Comparison of ENCODE assay signal across 6 cellular contexts in genomic region chr19:14023404-14024235, GRCh38. TPM values are rescaled to one million over a fixed set of nuclear protein-coding genes. Genes with fewer than 3 reads are reported as not detected.
A peak's percentile ranks its signal among the peaks of the same experiment; 100 is the strongest.
DNase-seq lines count a peak whose midpoint lies in the region; ATAC-seq and TF ChIP-seq lines count a peak whose summit lies in the region.

No MANE protein-coding gene starts in this region.

- ATAC-seq in GM18868 (IDR thresholded peaks at IDR 0.05; ENCODE audit: unreplicated experiment) (no peak), HG03378 (IDR thresholded peaks at IDR 0.05; ENCODE audit: unreplicated experiment) (no peak)

- H3K9me3 Mint-ChIP-seq in neural progenitor cell = no peaks in the 10 kb centered on the region

- no peak overlapping the region for H3K4me3 ChIP-seq in HUES64 (ENCODE audit: low read length)
- no peak overlapping the region for H3K4me3 ChIP-seq in neural progenitor cell

- DNase-seq in AG09319 (ENCODE audit: extremely low read depth, low read depth) = no peak
- peak; percentile 50 for DNase-seq in astrocyte of the hippocampus (ENCODE audit: low read depth, low spot score)
- DNase-seq in neural progenitor cell (ENCODE audit: low spot score) = peak; percentile 74

- H3K27me3 ChIP-seq in HUES64 (ENCODE audit: insufficient read depth, low read length) = no peaks in the 10 kb centered on the region
- no peaks in the 10 kb centered on the region for H3K27me3 ChIP-seq in neural progenitor cell

- peak overlapping the region; percentile 51; the same call in 1 of the 2 replicates for H3K27ac ChIP-seq in HUES64 (ENCODE audit: low read depth, low read length)
- H3K27ac ChIP-seq in neural progenitor cell = no peak overlapping the region

- TF ChIP-seq CTCF in AG09319 (IDR thresholded peaks at IDR 0.05; ENCODE audit: low read depth, low read length) (peak; percentile 40), neural progenitor cell (IDR thresholded peaks at IDR 0.05) (peak; percentile 66)

- no peaks in the 10 kb centered on the region for H3K36me3 Mint-ChIP-seq in neural progenitor cell

- peaks cover 15% of the 10 kb centered on the region for H3K4me1 Mint-ChIP-seq in neural progenitor cell

- no peaks in the 10 kb centered on the region for H4K20me1 ChIP-seq in neural progenitor cell (ENCODE audit: low read depth)

- H3K4me3 Mint-ChIP-seq in neural progenitor cell = no peak overlapping the region

- H3K27me3 Mint-ChIP-seq in neural progenitor cell (ENCODE audit: insufficient read depth, low read depth) = peaks cover 14% of the 10 kb centered on the region

- H3K9ac ChIP-seq in HUES64 (ENCODE audit: low read depth, low read length) = no peak overlapping the region
- H3K9ac ChIP-seq in neural progenitor cell = no peak overlapping the region

- H3F3A ChIP-seq in neural progenitor cell (ENCODE audit: low read depth) = peaks cover 29% of the 10 kb centered on the region

- peak overlapping the region; percentile 59 for H3K27ac Mint-ChIP-seq in neural progenitor cell

- H3K4me1 ChIP-seq in HUES64 (ENCODE audit: insufficient read depth, low read length) = peaks cover 5% of the 10 kb centered on the region; the same call in 1 of the 2 replicates
- H3K4me1 ChIP-seq in neural progenitor cell = peaks cover 4% of the 10 kb centered on the region

- no peaks in the 10 kb centered on the region for H3K36me3 ChIP-seq in HUES64 (ENCODE audit: insufficient read depth, low read length)
- no peaks in the 10 kb centered on the region for H3K36me3 ChIP-seq in neural progenitor cell

- peak overlapping the region; percentile 86 for H2AFZ ChIP-seq in neural progenitor cell (replicated peaks)

- no peak overlapping the region for H3K4me2 ChIP-seq in neural progenitor cell

- 60% methylated on average over 9 of the region's 9 CpGs for WGBS in HUES64

- no peaks in the 10 kb centered on the region for H3K79me2 ChIP-seq in neural progenitor cell (ENCODE audit: low read depth)

- H3K9me3 ChIP-seq in HUES64 (ENCODE audit: insufficient read depth, low read depth, low read length) (no peaks in the 10 kb centered on the region), neural progenitor cell (ENCODE audit: low read depth) (no peaks in the 10 kb centered on the region)

RNA-seq across cellular contexts. Expression of gene RLN3, which starts 4.3 kb away (rescaled TPM):
- polyA plus RNA-seq in HUES64 (2013, experiment 1 of 2) = not detected
- polyA plus RNA-seq in HUES64 (2013, experiment 2 of 2) = not detected
- total RNA-seq in neural progenitor cell (ENCODE audit: low replicate concordance) = not detected in 2 replicates

RNA-seq across cellular contexts. Expression of gene IL27RA, which starts 7.9 kb away (rescaled TPM):
- 5.1 TPM for polyA plus RNA-seq in HUES64 (2013, experiment 1 of 2)
- polyA plus RNA-seq in HUES64 (2013, experiment 2 of 2) = 7.7 TPM
- total RNA-seq in neural progenitor cell (ENCODE audit: low replicate concordance) = 1.2 and 3.3 TPM in 2 replicates

RNA-seq across cellular contexts. Expression of gene RFX1, which starts 17.5 kb away (rescaled TPM):
- polyA plus RNA-seq in HUES64 (2013, experiment 1 of 2) = 9.2 TPM
- 10.0 TPM for polyA plus RNA-seq in HUES64 (2013, experiment 2 of 2)
- total RNA-seq in neural progenitor cell (ENCODE audit: low replicate concordance) = 1.0 and 3.3 TPM in 2 replicates

RNA-seq across cellular contexts. Expression of gene PALM3, which starts 38.3 kb away (rescaled TPM):
- polyA plus RNA-seq in HUES64 (2013, experiment 1 of 2) = 10.4 TPM
- polyA plus RNA-seq in HUES64 (2013, experiment 2 of 2) = 16.7 TPM
- 4.0 TPM in 1 of 2 replicates, not detected in the other for total RNA-seq in neural progenitor cell (ENCODE audit: low replicate concordance)

RNA-seq across cellular contexts. Expression of gene MISP3, which starts 49.0 kb away (rescaled TPM):
- 0.55 TPM for polyA plus RNA-seq in HUES64 (2013, experiment 1 of 2)
- polyA plus RNA-seq in HUES64 (2013, experiment 2 of 2) = 0.70 TPM
- total RNA-seq in neural progenitor cell (ENCODE audit: low replicate concordance) = 0.68 TPM in 1 of 2 replicates, not detected in the other
